In the genomic region with DNA sequence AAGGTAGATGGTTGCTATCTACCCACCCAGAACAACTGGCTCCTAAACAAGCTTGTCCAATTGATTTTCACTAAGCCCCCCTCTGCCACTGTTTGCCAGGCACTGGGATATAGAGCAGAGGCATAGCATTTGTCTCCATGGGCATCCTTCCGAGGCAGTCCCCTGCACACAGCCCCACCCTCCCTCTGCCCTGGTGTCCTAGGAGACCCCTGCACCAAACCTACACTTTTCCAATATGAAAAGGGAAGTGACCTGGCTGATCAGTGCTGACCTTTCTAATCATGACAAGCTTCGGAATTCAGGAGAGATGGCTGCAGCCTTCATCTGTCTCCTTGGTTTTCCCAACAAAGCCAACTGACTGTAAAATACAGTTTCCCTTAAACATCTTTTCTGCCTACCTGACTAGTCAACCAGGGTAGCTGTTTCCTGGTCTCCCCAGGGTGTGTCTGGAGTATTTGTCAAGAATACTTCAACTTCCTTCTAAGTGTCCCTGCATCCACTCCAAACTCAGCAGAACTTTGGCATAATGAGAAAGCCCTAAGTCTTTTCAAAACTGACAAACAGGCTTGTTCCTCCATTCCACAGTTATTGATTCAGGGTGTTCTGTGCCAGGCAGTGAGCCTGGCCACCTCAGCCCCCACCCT, we compare ENCODE assay signal across 20 cellular contexts. TPM values are rescaled to one million over a fixed set of nuclear protein-coding genes. Genes with fewer than 3 reads are reported as not detected.
DNase-seq lines count a peak whose midpoint lies in the region; ATAC-seq and TF ChIP-seq lines count a peak whose summit lies in the region.
"Had no signal": no experiment of that assay in that cellular context is flagged by ENCODE, and none has a peak within 500 bp of the region (broad histone marks: within the 10 kb centered on the region; RNA-seq: fewer than 3 reads in every experiment).

No MANE protein-coding gene starts in this region.

- no peak overlapping the region for H3K27ac ChIP-seq in thyroid gland

- no peak overlapping the region for H3K4me3 Mint-ChIP-seq in HFFc6
- H3K4me3 Mint-ChIP-seq: CD4-positive, CD25-positive, alpha-beta regulatory T cell had no signal

- no peak for ATAC-seq in omental fat pad (ENCODE audit: low FRiP score)

- no peaks in the 10 kb centered on the region for H3K4me1 ChIP-seq in thyroid gland

- H3K4me3 ChIP-seq in epithelial cell of esophagus (ENCODE audit: low read length) (no peak overlapping the region), thyroid gland (replicated peaks in 1 of 3) (no peak overlapping the region)

- no peaks in the 10 kb centered on the region for H3K36me3 ChIP-seq in thyroid gland
- H3K36me3 ChIP-seq: BE2C had no signal

- TF ChIP-seq POLR2A in thyroid gland (IDR thresholded peaks at IDR 0.05), result no peak

- 29 to 32% methylated on average over 2 of the region's 2 CpGs for WGBS in thyroid gland, 2 donors

- H3K27me3 ChIP-seq in thyroid gland, result no peaks in the 10 kb centered on the region
- H3K27me3 ChIP-seq: BE2C had no signal

- H3K27ac Mint-ChIP-seq in HFFc6, result peak overlapping the region; percentile 57; the same call in 1 of the 2 replicates

- intact Hi-C loops in thyroid gland (cut with DNase I), result loop anchor here (10.0 kb wide), 1 partner anchor 152 kb away; no protein-coding TSS in a partner anchor

- H3K27me3 Mint-ChIP-seq in HFFc6 (ENCODE audit: insufficient read depth), result peaks cover 20% of the 10 kb centered on the region

- in situ Hi-C loops in GM13976 (cut with MboI; ENCODE audit: low sequenced_read_pairs, unreplicated experiment), result no loop called here

- no peaks in the 10 kb centered on the region for H3K36me3 Mint-ChIP-seq in HFFc6 (ENCODE audit: low read depth)
- H3K36me3 Mint-ChIP-seq: CD4-positive, CD25-positive, alpha-beta regulatory T cell had no signal

- no peaks in the 10 kb centered on the region for H3K9me3 ChIP-seq in thyroid gland
- H3K9me3 ChIP-seq: BE2C had no signal

- TF ChIP-seq CTCF in HFFc6 (IDR thresholded peaks at IDR 0.05), result no peak
- TF ChIP-seq CTCF in epithelial cell of esophagus (IDR thresholded peaks at IDR 0.05; ENCODE audit: insufficient read depth, low read depth, low read length, missing control alignments), result no peak
- TF ChIP-seq CTCF in omental fat pad (IDR thresholded peaks at IDR 0.05), result no peak
- TF ChIP-seq CTCF in thyroid gland (IDR thresholded peaks at IDR 0.05), result no peak
- no peak for TF ChIP-seq CTCF in GM13976 (IDR thresholded peaks at IDR 0.05; ENCODE audit: borderline replicate concordance, control extremely low read depth, extremely low read depth, insufficient read depth, missing control alignments)

- no peaks in the 10 kb centered on the region for H3K9me3 Mint-ChIP-seq in HFFc6

- H3K4me1 Mint-ChIP-seq in HFFc6 (ENCODE audit: low read depth), result peaks cover 56% of the 10 kb centered on the region

- peak; percentile 4 for DNase-seq in AG20443 (ENCODE audit: low spot score)
- DNase-seq in HFFc6, result no peak
- DNase-seq in epithelial cell of esophagus (ENCODE audit: low read depth), result peak; percentile 23
- DNase-seq in omental fat pad (ENCODE audit: low spot score), result peak; percentile 3
- DNase-seq in GF-D8 (lab: John Stamatoyannopoulos, UW), result no peak
- no peak for DNase-seq in thyroid gland
- no peak for DNase-seq in GM13976 (ENCODE audit: low spot score)
- no peak for DNase-seq in effector CD8-positive, alpha-beta T cell (lab: John Stamatoyannopoulos, UW)
- DNase-seq: BE2C; CD4-positive, CD25-positive, alpha-beta regulatory T cell; COR-L47; DMS 273 treated with DMSO at 0.1 percent for 48 hours; GOT3; NCI-H1105 treated with DMSO at 0.1 percent for 48 hours; NCI-H2227 treated with DMSO at 0.1 percent for 48 hours; NCI-H510A treated with DMSO at 0.1 percent for 48 hours; NCI-H774; Right ventricle myocardium superior had no signal

RNA-seq across cellular contexts. Expression of a gene that starts 7.6 kb away (rescaled TPM):
- total RNA-seq in HFFc6 (2021; fragmentation: NEBNext Ultra II Directional; extraction: Animal tissue kit (Norgen Biotek cat#: 25700)), result not detected
- total RNA-seq in omental fat pad, result not detected
- not detected for total RNA-seq in thyroid gland
- total RNA-seq: A172; CD4-positive, CD25-positive, alpha-beta regulatory T cell; OCI-LY7; Right ventricle myocardium superior had no signal

RNA-seq across cellular contexts. Expression of a gene that starts 11.3 kb away (rescaled TPM):
- total RNA-seq in HFFc6 (2021; fragmentation: NEBNext Ultra II Directional; extraction: Animal tissue kit (Norgen Biotek cat#: 25700)), result not detected
- total RNA-seq in omental fat pad, result not detected
- total RNA-seq in thyroid gland, result not detected
- total RNA-seq: A172; CD4-positive, CD25-positive, alpha-beta regulatory T cell; OCI-LY7; Right ventricle myocardium superior had no signal

Comparison
In these comparisons a context has a peak if more than half of its experiments do, and no peak if none do; other contexts are left out.
1. DNase-seq: peak in AG20443 (single experiment), epithelial cell of esophagus (single experiment) and omental fat pad (single experiment); none in HFFc6 (single experiment), GF-D8 (single experiment), thyroid gland (0 of 2), GM13976 (single experiment) and effector CD8-positive, alpha-beta T cell (single experiment).